Comparison of ENCODE assay signal across 8 cellular contexts in genomic region chr20:3407426-3408250, GRCh38. TPM values are rescaled to one million over a fixed set of nuclear protein-coding genes. Genes with fewer than 3 reads are reported as not detected.
DNase-seq lines count a peak whose midpoint lies in the region; ATAC-seq, FAIRE-seq and TF ChIP-seq lines count a peak whose summit lies in the region.

DNAAF9 (minus strand) TSS chr20:3407669; CDS start chr20:3407557, 112 bp downstream.

- TF ChIP-seq POLR2A in GM12892 (IDR thresholded peaks at IDR 0.05; ENCODE audit: low read depth, low read length): no peak

- DNase-seq in GM12892 (ENCODE audit: insufficient read length): peak; percentile 72
- DNase-seq in NCI-H748 treated with DMSO at 0.1 percent for 48 hours (lab: John Stamatoyannopoulos, UW): peak; percentile 89
- peak; percentile 69 for DNase-seq in activated CD8-positive, alpha-beta memory T cell treated with anti-CD3 and anti-CD28 coated beads, Interleukin-2, amount 50 U/mL, for 4 hours
- peak; percentile 82 for DNase-seq in endothelial cell (ENCODE audit: low spot score)
- DNase-seq in mesothelial cell of epicardium (ENCODE audit: low spot score in 2 of 2, unreplicated experiment in 2 of 2): peak; percentile 59 to 78
- DNase-seq in stimulated activated CD8-positive, alpha-beta memory T cell treated with anti-CD3 and anti-CD28 coated beads, Interleukin-15, amount 100 ng/mL, for 24 hours (ENCODE audit: low read depth): peak; percentile 46
- DNase-seq in NK-92 (lab: John Stamatoyannopoulos, UW; ENCODE audit: unreplicated experiment): no peak

- no peak for FAIRE-seq in GM12892 (lab: Jason Lieb, UNC)

- peaks cover 6% of the 10 kb centered on the region for H3K27me3 Mint-ChIP-seq in endothelial cell (ENCODE audit: unreplicated experiment)
- peaks cover 3% of the 10 kb centered on the region for H3K27me3 Mint-ChIP-seq in mesothelial cell of epicardium (ENCODE audit: low read depth)

- H3K36me3 Mint-ChIP-seq in endothelial cell (ENCODE audit: low read depth, unreplicated experiment): no peaks in the 10 kb centered on the region
- H3K36me3 Mint-ChIP-seq in mesothelial cell of epicardium: no peaks in the 10 kb centered on the region

- H3K9me3 Mint-ChIP-seq in endothelial cell (ENCODE audit: unreplicated experiment) (no peaks in the 10 kb centered on the region), mesothelial cell of epicardium (peaks cover 3% of the 10 kb centered on the region)

- H3K27ac Mint-ChIP-seq in endothelial cell (ENCODE audit: unreplicated experiment): peak within 1 kb of the TSS; percentile 89
- peak within 1 kb of the TSS; percentile 89 for H3K27ac Mint-ChIP-seq in mesothelial cell of epicardium

- H3K4me3 Mint-ChIP-seq in endothelial cell (ENCODE audit: unreplicated experiment) (peak within 1 kb of the TSS; percentile 93), mesothelial cell of epicardium (peak within 1 kb of the TSS; percentile 89)

- peak; percentile 57 for TF ChIP-seq CTCF in endothelial cell (IDR thresholded peaks at IDR 0.05; ENCODE audit: unreplicated experiment)
- TF ChIP-seq CTCF in mesothelial cell of epicardium (IDR thresholded peaks at IDR 0.05; ENCODE audit: unreplicated experiment): peak; percentile 32

- ATAC-seq in HG03159 (IDR thresholded peaks at IDR 0.05; ENCODE audit: unreplicated experiment): peak; percentile 49

- H3K4me1 Mint-ChIP-seq in endothelial cell (ENCODE audit: unreplicated experiment): peaks cover 24% of the 10 kb centered on the region
- peaks cover 28% of the 10 kb centered on the region for H3K4me1 Mint-ChIP-seq in mesothelial cell of epicardium

RNA-seq across cellular contexts. Expression of gene DNAAF9, which starts in this region (rescaled TPM):
- polyA plus RNA-seq in GM12892 (2012; ENCODE audit: missing spikeins): 0.23 TPM
- total RNA-seq in endothelial cell (ENCODE audit: unreplicated experiment): 18.8 TPM
- total RNA-seq in mesothelial cell of epicardium: 18.0 to 20.3 TPM (median 20.2 TPM) in 3 replicates
